8 cellular contexts compared by ENCODE assay signal in genomic region chr17:59892849-59893616, GRCh38. TPM values are rescaled to one million over a fixed set of nuclear protein-coding genes. Genes with fewer than 3 reads are reported as not detected.
A peak's percentile ranks its signal among the peaks of the same experiment; 100 is the strongest.
DNase-seq lines count a peak whose midpoint lies in the region; ATAC-seq lines count a peak whose summit lies in the region.

TSS of gene RPS6KB1 (plus strand) at chr17:59893121. CDS start at chr17:59893185, 64 bp downstream.
TSS of gene TUBD1 (minus strand) at chr17:59892943. CDS start at chr17:59891002, 1,941 bp downstream.

- no peaks in the 10 kb centered on the region for H3K9me3 ChIP-seq in NT2/D1 (ENCODE audit: insufficient read depth, low read length)
- no peaks in the 10 kb centered on the region for H3K9me3 ChIP-seq in endocrine pancreas (ENCODE audit: control insufficient read depth, low read length)
- H3K9me3 ChIP-seq in mesenchymal stem cell (ENCODE audit: control insufficient read depth, low read length) = no peaks in the 10 kb centered on the region

- H3K4ac ChIP-seq in mesenchymal stem cell (ENCODE audit: low read depth in 1 of 2, low read length in 2 of 2) = peak within 1 kb of the TSS; percentile 20 to 85

- peak within 1 kb of the TSS in 1 of 2 experiments; percentile 18 for H2BK12ac ChIP-seq in mesenchymal stem cell (ENCODE audit: low read length in 2 of 2)

- H3K4me2 ChIP-seq in mesenchymal stem cell (ENCODE audit: low read length, poor library complexity, severe bottlenecking) = peak within 1 kb of the TSS; percentile 89

- peak; percentile 71 for ATAC-seq in GM21367 (IDR thresholded peaks at IDR 0.05; ENCODE audit: unreplicated experiment)

- H2BK120ac ChIP-seq in mesenchymal stem cell (ENCODE audit: low read depth, low read length) = peak within 1 kb of the TSS; percentile 98

- H3K36me3 ChIP-seq in NT2/D1 (ENCODE audit: insufficient read depth, insufficient read length, low read length) (peaks cover 25% of the 10 kb centered on the region), endocrine pancreas (ENCODE audit: control insufficient read depth, insufficient read depth, low read length) (no peaks in the 10 kb centered on the region), mesenchymal stem cell (ENCODE audit: control insufficient read depth in 1 of 2, insufficient read depth in 2 of 2, low read depth in 1 of 2, low read length in 2 of 2) (peaks cover 0 to 3% of the 10 kb centered on the region in 2 experiments)

- H4K8ac ChIP-seq in mesenchymal stem cell (ENCODE audit: low read length) = peak within 1 kb of the TSS; percentile 94

- H2BK5ac ChIP-seq in mesenchymal stem cell (ENCODE audit: low read depth, low read length, poor library complexity, severe bottlenecking) = peak within 1 kb of the TSS; percentile 15

- peak within 1 kb of the TSS; percentile 67 for H2BK15ac ChIP-seq in mesenchymal stem cell (ENCODE audit: low read depth, poor library complexity, severe bottlenecking)

- peak within 1 kb of the TSS in 1 of 2 experiments; percentile 96 for H3K14ac ChIP-seq in mesenchymal stem cell (ENCODE audit: low read length in 2 of 2)

- peak within 1 kb of the TSS; percentile 36 for H2AFZ ChIP-seq in mesenchymal stem cell (ENCODE audit: low read depth, low read length)

- H3K4me1 ChIP-seq in NT2/D1 (ENCODE audit: insufficient read depth, insufficient read length) (no peaks in the 10 kb centered on the region), endocrine pancreas (ENCODE audit: control insufficient read depth, insufficient read depth, low read length) (peaks cover 6% of the 10 kb centered on the region), mesenchymal stem cell (ENCODE audit: control insufficient read depth, insufficient read depth, low read depth, low read length) (peaks cover 4% of the 10 kb centered on the region)

- no peak within 1 kb of the TSS for H2AK5ac ChIP-seq in mesenchymal stem cell (ENCODE audit: low read length, severe bottlenecking)

- H3K9ac ChIP-seq in NT2/D1 (ENCODE audit: insufficient read length, low read depth) = peak within 1 kb of the TSS; percentile 93
- H3K9ac ChIP-seq in endocrine pancreas (ENCODE audit: control insufficient read depth, insufficient read depth, low read length) = peak within 1 kb of the TSS; percentile 82
- peak within 1 kb of the TSS; percentile 95 for H3K9ac ChIP-seq in mesenchymal stem cell (ENCODE audit: low read length)

- H4K91ac ChIP-seq in mesenchymal stem cell (ENCODE audit: low read length) = peak within 1 kb of the TSS; percentile 57

- peak within 1 kb of the TSS; percentile 11 to 90 for H3K18ac ChIP-seq in mesenchymal stem cell (ENCODE audit: low read depth in 1 of 2, low read length in 2 of 2)

- H3K27me3 ChIP-seq in NT2/D1 (ENCODE audit: insufficient read depth, insufficient read length) = no peaks in the 10 kb centered on the region
- H3K27me3 ChIP-seq in endocrine pancreas (ENCODE audit: control insufficient read depth, insufficient read depth, low read length) = no peaks in the 10 kb centered on the region
- H3K27me3 ChIP-seq in mesenchymal stem cell (ENCODE audit: control insufficient read depth in 1 of 2, insufficient read depth in 1 of 2, low read length in 2 of 2) = no peaks in the 10 kb centered on the region

- H3K23ac ChIP-seq in mesenchymal stem cell (ENCODE audit: low read length in 2 of 2) = peak within 1 kb of the TSS; percentile 51 to 93

- peak within 1 kb of the TSS; percentile 55 for H3K27ac ChIP-seq in mesenchymal stem cell (ENCODE audit: low read length, poor library complexity, severe bottlenecking)

- H3K4me3 ChIP-seq in NT2/D1 (ENCODE audit: insufficient read length, low read depth) (peak within 1 kb of the TSS; percentile 78), endocrine pancreas (ENCODE audit: control insufficient read depth, insufficient read depth, low read length) (peak within 1 kb of the TSS; percentile 84), mesenchymal stem cell (ENCODE audit: insufficient read depth in 1 of 2, low read depth in 1 of 2, low read length in 2 of 2) (peak within 1 kb of the TSS; percentile 96 to 98)

- peaks cover 10% of the 10 kb centered on the region for H3K79me1 ChIP-seq in mesenchymal stem cell (replicated peaks; ENCODE audit: low read length, poor library complexity, severe bottlenecking)

- DNase-seq in COLO829 (ENCODE audit: low spot score) (peak; percentile 99), HUDEP-2 (lab: John Stamatoyannopoulos, UW; ENCODE audit: unreplicated experiment in 76 of 76) (peak; percentile 39 to 99 (median 93)), NT2/D1 (ENCODE audit: low read depth, low spot score) (peak; percentile 95), mesenchymal stem cell (peak; percentile 99)
- peak; percentile 99 for DNase-seq in activated CD8-positive, alpha-beta memory T cell treated with anti-CD3 and anti-CD28 coated beads, Interleukin-2, amount 50 U/mL, for 1 hour (ENCODE audit: extremely low read depth)
- peak; percentile 96 for DNase-seq in stimulated activated CD8-positive, alpha-beta memory T cell treated with anti-CD3 and anti-CD28 coated beads, Interleukin-12 subunit alpha, Interleukin-12 subunit beta, amount 100 ng/mL, for 4 hours (ENCODE audit: low read depth)

- WGBS in mesenchymal stem cell = 1% methylated on average over 60 of the region's 60 CpGs

RNA-seq across cellular contexts. Expression of gene RPS6KB1, which starts in this region (rescaled TPM):
- 17.4 TPM for polyA plus RNA-seq in mesenchymal stem cell (2013, experiment 1 of 2)
- polyA plus RNA-seq in mesenchymal stem cell (2013, experiment 2 of 2) = 17.7 TPM

RNA-seq across cellular contexts. Expression of gene TUBD1, which starts in this region (rescaled TPM):
- 4.7 TPM for polyA plus RNA-seq in mesenchymal stem cell (2013, experiment 1 of 2)
- 4.6 TPM for polyA plus RNA-seq in mesenchymal stem cell (2013, experiment 2 of 2)

Comparison
In these comparisons a context has a peak if more than half of its experiments do, and no peak if none do; other contexts are left out.
1. Peak in every context shown above with its lines: DNase-seq, ATAC-seq, H3K4me3 ChIP-seq and H3K27ac ChIP-seq.